In genomic region chr21:43867332-43867703, GRCh38 we compare ENCODE assay signal across 9 cellular contexts. TPM values are rescaled to one million over a fixed set of nuclear protein-coding genes. Genes with fewer than 3 reads are reported as not detected.
A peak's percentile ranks its signal among the peaks of the same experiment; 100 is the strongest.
DNase-seq lines count a peak whose midpoint lies in the region; ATAC-seq and TF ChIP-seq lines count a peak whose summit lies in the region.
"Had no signal": no experiment of that assay in that cellular context is flagged by ENCODE, and none has a peak within 500 bp of the region (broad histone marks: within the 10 kb centered on the region; RNA-seq: fewer than 3 reads in every experiment).

No MANE protein-coding gene starts in this region.

- peak overlapping the region in 1 of 11 experiments; percentile 96; a peak in 1 of 22 replicates for H3K9ac ChIP-seq in BLaER1 treated with 17β-estradiol and CSF1 and Interleukin-3, amounts not matched to agents 10 nM and 100 nM
- peak overlapping the region; percentile 84; the same call in 1 of the 2 replicates for H3K9ac ChIP-seq in KMS-11
- peak overlapping the region in 1 of 2 donors; percentile 88 for H3K9ac ChIP-seq in colonic mucosa (ENCODE audit: low read depth in 2 of 2, low read length in 2 of 2)

- peaks cover 22 to 25% of the 10 kb centered on the region in 2 donors for H3K4me1 Mint-ChIP-seq in natural killer cell treated with Interleukin-12 subunit alpha and Interleukin-12 subunit beta and Interleukin-15 and Interleukin-18, amount 100 ng/mL, for 72 hours (ENCODE audit: low read depth in 2 of 2)

- peaks cover 17 to 62% (median 53%) of the 10 kb centered on the region in 11 experiments for H3K27me3 ChIP-seq in BLaER1 treated with 17β-estradiol and CSF1 and Interleukin-3, amounts not matched to agents 10 nM and 100 nM
- no peaks in the 10 kb centered on the region for H3K27me3 ChIP-seq in KMS-11 (ENCODE audit: insufficient read depth, low read depth)
- no peaks in the 10 kb centered on the region for H3K27me3 ChIP-seq in colonic mucosa
- H3K27me3 ChIP-seq in MG63: no peaks in the 10 kb centered on the region
- H3K27me3 ChIP-seq in A673 (replicated peaks; ENCODE audit: insufficient read depth, low read depth, low read length, poor library complexity): no peaks in the 10 kb centered on the region

- DNase-seq in colonic mucosa: peak; percentile 41
- DNase-seq in natural killer cell treated with Interleukin-12 subunit alpha and Interleukin-12 subunit beta and Interleukin-15 and Interleukin-18, amount 100 ng/mL, for 72 hours (ENCODE audit: low spot score): peak; percentile 10
- no peak for DNase-seq in MG63
- DNase-seq in A673 (ENCODE audit: low spot score): no peak
- DNase-seq in NCI-H748 (lab: John Stamatoyannopoulos, UW; ENCODE audit: unreplicated experiment): no peak
- DNase-seq: NCI-H1694 had no signal

- peaks cover 6 to 29% (median 19%) of the 10 kb centered on the region in 10 experiments for H3K4me1 ChIP-seq in BLaER1 treated with 17β-estradiol and CSF1 and Interleukin-3, amounts not matched to agents 10 nM and 100 nM
- H3K4me1 ChIP-seq in KMS-11 (ENCODE audit: low read depth, poor library complexity, severe bottlenecking) (peaks cover 36% of the 10 kb centered on the region), colonic mucosa (peaks cover 8% of the 10 kb centered on the region), A673 (ENCODE audit: insufficient read depth, low read length, poor library complexity, severe bottlenecking) (peaks cover 13% of the 10 kb centered on the region)

- no peaks in the 10 kb centered on the region for H3K9me3 ChIP-seq in BLaER1 treated with 17β-estradiol and CSF1 and Interleukin-3, amounts not matched to agents 10 nM and 100 nM (replicated peaks in 1 of 11)
- H3K9me3 ChIP-seq in colonic mucosa (no peaks in the 10 kb centered on the region), MG63 (no peaks in the 10 kb centered on the region), A673 (ENCODE audit: low read depth, low read length, poor library complexity, severe bottlenecking) (no peaks in the 10 kb centered on the region)

- H3K36me3 ChIP-seq in BLaER1 treated with 17β-estradiol and CSF1 and Interleukin-3, amounts not matched to agents 10 nM and 100 nM: peaks cover 0 to 30% (median 4%) of the 10 kb centered on the region in 11 experiments; a peak in 10 of 22 replicates
- H3K36me3 ChIP-seq in KMS-11 (ENCODE audit: insufficient read depth) (no peaks in the 10 kb centered on the region; the same call in 1 of the 2 replicates), colonic mucosa (no peaks in the 10 kb centered on the region), MG63 (peaks cover 56% of the 10 kb centered on the region), A673 (ENCODE audit: insufficient read depth, low read length, poor library complexity, severe bottlenecking) (peaks cover 8% of the 10 kb centered on the region)

- peak overlapping the region in 9 of 11 experiments; percentile 77 to 91 (median 84); a peak in 14 of 22 replicates for H3K4me2 ChIP-seq in BLaER1 treated with 17β-estradiol and CSF1 and Interleukin-3, amounts not matched to agents 10 nM and 100 nM
- peak overlapping the region; percentile 89 for H3K4me2 ChIP-seq in KMS-11

- H3K27ac Mint-ChIP-seq in natural killer cell treated with Interleukin-12 subunit alpha and Interleukin-12 subunit beta and Interleukin-15 and Interleukin-18, amount 100 ng/mL, for 72 hours: peak overlapping the region; percentile 26 to 65

- H3K79me2 ChIP-seq in KMS-11 (ENCODE audit: insufficient read depth, low read depth): peaks cover 66% of the 10 kb centered on the region

- no peaks in the 10 kb centered on the region for H3K27me3 Mint-ChIP-seq in natural killer cell treated with Interleukin-12 subunit alpha and Interleukin-12 subunit beta and Interleukin-15 and Interleukin-18, amount 100 ng/mL, for 72 hours

- POLR2A ChIA-PET in A673 (lab: Charles Lee; ENCODE audit: low non-redundant PET): no interaction called here

- H2AFZ ChIP-seq in KMS-11 (ENCODE audit: low read depth): peak overlapping the region; percentile 53; the same call in 1 of the 2 replicates

- H3K4me3 ChIP-seq in BLaER1 treated with 17β-estradiol and CSF1 and Interleukin-3, amounts not matched to agents 10 nM and 100 nM: peak overlapping the region in 1 of 10 experiments; percentile 95; a peak in 1 of 20 replicates
- H3K4me3 ChIP-seq in KMS-11 (IDR thresholded peaks at IDR 0.05; ENCODE audit: insufficient read depth, low read depth, low read length): peak overlapping the region; percentile 29
- H3K4me3 ChIP-seq in colonic mucosa: peak overlapping the region; percentile 58
- no peak overlapping the region; the same call in 1 of the 2 replicates for H3K4me3 ChIP-seq in MG63
- H3K4me3 ChIP-seq in A673 (ENCODE audit: low read depth, low read length, poor library complexity, severe bottlenecking): no peak overlapping the region

- no peak for ATAC-seq in natural killer cell treated with Interleukin-12 subunit alpha and Interleukin-12 subunit beta and Interleukin-15 and Interleukin-18, amount 100 ng/mL, for 72 hours
- no peak for ATAC-seq in activated CD4-positive, CD25-positive, alpha-beta regulatory T cell treated with anti-CD3 and anti-CD28 coated beads, Interleukin-2, amount 50 U/mL, for 24 hours

- CTCF ChIA-PET in A673 (lab: Charles Lee): no interaction called here

- H4K20me1 ChIP-seq in BLaER1 treated with 17β-estradiol and CSF1 and Interleukin-3, amounts not matched to agents 10 nM and 100 nM: peaks cover 21 to 60% (median 52%) of the 10 kb centered on the region in 11 experiments; a peak in 20 of 22 replicates
- H4K20me1 ChIP-seq in KMS-11 (ENCODE audit: insufficient read depth): no peaks in the 10 kb centered on the region

- TF ChIP-seq CTCF in KMS-11 (conservative IDR thresholded peaks at IDR 0.05; ENCODE audit: low read depth, low read length) (no peak), colonic mucosa (IDR thresholded peaks at IDR 0.05) (no peak), A673 (conservative IDR thresholded peaks at IDR 0.05; ENCODE audit: low read depth, low read length) (no peak)

- peak overlapping the region; percentile 50 for H3K4me3 Mint-ChIP-seq in natural killer cell treated with Interleukin-12 subunit alpha and Interleukin-12 subunit beta and Interleukin-15 and Interleukin-18, amount 100 ng/mL, for 72 hours

- BruUV-seq in A673 (replicated peaks; lab: Mats Ljungman, UMichigan): no TSS peak

- no peaks in the 10 kb centered on the region for H3K9me3 Mint-ChIP-seq in natural killer cell treated with Interleukin-12 subunit alpha and Interleukin-12 subunit beta and Interleukin-15 and Interleukin-18, amount 100 ng/mL, for 72 hours

- H3K27ac ChIP-seq in BLaER1 treated with 17β-estradiol and CSF1 and Interleukin-3, amounts not matched to agents 10 nM and 100 nM: no peak overlapping the region
- H3K27ac ChIP-seq in KMS-11 (peak overlapping the region; percentile 81), colonic mucosa (peak overlapping the region; percentile 93), A673 (ENCODE audit: low read depth, low read length, poor library complexity, severe bottlenecking) (no peak overlapping the region)

- intact Hi-C loops in colonic mucosa (cut with DNase I): no loop called here
- intact Hi-C loops in A673 (cut with micrococcal nuclease; ENCODE audit: unreplicated experiment): loop anchor here (10.0 kb wide), 2 partner anchors 53 to 57 kb away; no protein-coding TSS in a partner anchor

- peaks cover 6% of the 10 kb centered on the region for H3K36me3 Mint-ChIP-seq in natural killer cell treated with Interleukin-12 subunit alpha and Interleukin-12 subunit beta and Interleukin-15 and Interleukin-18, amount 100 ng/mL, for 72 hours

RNA-seq across cellular contexts. Expression of gene AGPAT3, which starts 2.3 kb away (rescaled TPM):
- total RNA-seq in colonic mucosa (100 to 1,000 TPM in 1 of 2 donors, 10 to 100 TPM in 1; 82.2 to 101 TPM), A673 (2021) (68.7 and 69.6 TPM in 2 replicates)
- 100 to 1,000 TPM in 1 of 2 donors, 10 to 100 TPM in 1; 66.8 to 115 TPM for total RNA-seq in natural killer cell treated with Interleukin-12 subunit alpha and Interleukin-12 subunit beta and Interleukin-15 and Interleukin-18, amount 100 ng/mL, for 72 hours
- 23.3 and 45.1 TPM in 2 replicates for total RNA-seq in MG63 (2014; rRNA removed; shearing (Covaris generic); ENCODE audit: low replicate concordance)

Comparison
In these comparisons a context has a peak if more than half of its experiments do, and no peak if none do; other contexts are left out.
1. H3K27ac ChIP-seq: peak in KMS-11 (single experiment) and colonic mucosa (single experiment); none in BLaER1 treated with 17β-estradiol and CSF1 and Interleukin-3, amounts not matched to agents 10 nM and 100 nM (0 of 11) and A673 (single experiment).
2. H3K4me3 ChIP-seq: peak in KMS-11 (single experiment) and colonic mucosa (single experiment); none in MG63 (single experiment) and A673 (single experiment).
3. DNase-seq: peak in colonic mucosa (single experiment) and natural killer cell treated with Interleukin-12 subunit alpha and Interleukin-12 subunit beta and Interleukin-15 and Interleukin-18, amount 100 ng/mL, for 72 hours (single experiment); none in MG63 (single experiment), A673 (single experiment) and NCI-H748 (single experiment).